19 cellular contexts compared by ENCODE assay signal in the genomic region with DNA sequence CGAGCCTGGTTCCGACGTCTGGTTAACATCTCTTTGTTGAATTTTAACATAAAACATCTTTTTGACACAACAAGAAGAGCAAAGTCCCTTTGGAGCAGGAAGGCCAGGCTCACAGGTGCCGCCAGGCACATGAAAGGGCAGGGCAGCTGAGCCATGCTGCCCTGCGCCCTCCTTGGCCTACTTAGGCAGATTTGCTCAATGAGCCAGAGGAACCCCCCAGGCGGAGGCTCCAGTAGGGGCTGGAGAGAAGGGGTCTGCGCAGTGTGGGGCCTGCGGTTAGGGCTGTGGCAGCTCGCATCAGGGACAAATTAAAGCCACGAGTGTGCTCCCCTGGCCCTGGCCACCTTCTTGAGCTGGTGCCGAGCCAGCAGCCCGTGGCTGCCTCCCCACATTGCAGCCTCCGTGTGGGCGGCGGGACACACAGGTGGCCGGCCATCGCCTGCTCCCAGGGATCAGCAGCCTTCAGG. TPM values are rescaled to one million over a fixed set of nuclear protein-coding genes. Genes with fewer than 3 reads are reported as not detected.
"Had no signal": no experiment of that assay in that cellular context is flagged by ENCODE, and none has a peak within 500 bp of the region (broad histone marks: within the 10 kb centered on the region; RNA-seq: fewer than 3 reads in every experiment).

No MANE protein-coding gene starts in this region.

- H3K9me3 Mint-ChIP-seq: activated CD4-positive, alpha-beta T cell treated with anti-CD3 and anti-CD28 coated beads, Interleukin-2, amount 10 ng/mL, durations not matched to agents 24 days and 14 days; activated T-cell treated with anti-CD3 and anti-CD28 coated beads, Interleukin-2, amount 50 U/mL, for 72 hours; natural killer cell; stimulated activated naive CD8-positive, alpha-beta T cell treated with anti-CD3 and anti-CD28 coated beads, Interleukin-15, amount 100 ng/mL, for 72 hours had no signal

- H3K27ac ChIP-seq: cardiac muscle cell, colonic mucosa, gastrocnemius medialis, suprapubic skin, transverse colon, vagina had no signal

- H3K9me3 ChIP-seq: colonic mucosa, gastrocnemius medialis, suprapubic skin, transverse colon, vagina had no signal

- H3K4me1 ChIP-seq: colonic mucosa, suprapubic skin, transverse colon, vagina had no signal

- DNase-seq: activated CD4-positive, alpha-beta T cell treated with anti-CD3 and anti-CD28 coated beads, Interleukin-2, amount 10 ng/mL, durations not matched to agents 24 days and 14 days; activated T-cell treated with anti-CD3 and anti-CD28 coated beads, Interleukin-2, amount 50 U/mL, for 72 hours; colonic mucosa; gastrocnemius medialis; head of caudate nucleus; mesendoderm; natural killer cell; nucleus accumbens; stimulated activated naive CD8-positive, alpha-beta T cell treated with anti-CD3 and anti-CD28 coated beads, Interleukin-15, amount 100 ng/mL, for 72 hours; T-helper 1 cell; T-helper 9 cell; transverse colon had no signal

- H3K36me3 ChIP-seq: cardiac muscle cell, colonic mucosa, gastrocnemius medialis, suprapubic skin, transverse colon, vagina had no signal

- H3K27ac Mint-ChIP-seq: activated CD4-positive, alpha-beta T cell treated with anti-CD3 and anti-CD28 coated beads, Interleukin-2, amount 10 ng/mL, durations not matched to agents 24 days and 14 days; activated naive CD8-positive, alpha-beta T cell; activated T-cell treated with anti-CD3 and anti-CD28 coated beads, Interleukin-2, amount 50 U/mL, for 72 hours; natural killer cell; stimulated activated naive CD8-positive, alpha-beta T cell treated with anti-CD3 and anti-CD28 coated beads, Interleukin-15, amount 100 ng/mL, for 72 hours had no signal

- H3K4me3 ChIP-seq: cardiac muscle cell, colonic mucosa, gastrocnemius medialis, suprapubic skin, transverse colon, vagina had no signal

- H3K4me1 Mint-ChIP-seq: activated CD4-positive, alpha-beta T cell treated with anti-CD3 and anti-CD28 coated beads, Interleukin-2, amount 10 ng/mL, durations not matched to agents 24 days and 14 days; natural killer cell; stimulated activated naive CD8-positive, alpha-beta T cell treated with anti-CD3 and anti-CD28 coated beads, Interleukin-15, amount 100 ng/mL, for 72 hours had no signal

- H3K27me3 Mint-ChIP-seq: activated CD4-positive, alpha-beta T cell treated with anti-CD3 and anti-CD28 coated beads, Interleukin-2, amount 10 ng/mL, durations not matched to agents 24 days and 14 days; activated naive CD8-positive, alpha-beta T cell; stimulated activated naive CD8-positive, alpha-beta T cell treated with anti-CD3 and anti-CD28 coated beads, Interleukin-15, amount 100 ng/mL, for 72 hours had no signal

- H3K4me3 Mint-ChIP-seq: activated CD4-positive, alpha-beta T cell treated with anti-CD3 and anti-CD28 coated beads, Interleukin-2, amount 10 ng/mL, durations not matched to agents 24 days and 14 days; activated naive CD8-positive, alpha-beta T cell; activated T-cell treated with anti-CD3 and anti-CD28 coated beads, Interleukin-2, amount 50 U/mL, for 72 hours; natural killer cell; stimulated activated naive CD8-positive, alpha-beta T cell treated with anti-CD3 and anti-CD28 coated beads, Interleukin-15, amount 100 ng/mL, for 72 hours had no signal

- H3K36me3 Mint-ChIP-seq: activated naive CD8-positive, alpha-beta T cell; natural killer cell had no signal

- H3K27me3 ChIP-seq: cardiac muscle cell, colonic mucosa, transverse colon, vagina had no signal

- ATAC-seq: gastrocnemius medialis; natural killer cell; stimulated activated naive CD8-positive, alpha-beta T cell treated with anti-CD3 and anti-CD28 coated beads, Interleukin-15, amount 100 ng/mL, for 72 hours had no signal

RNA-seq across cellular contexts. Expression of gene SLC22A12, which starts 9.9 kb away (rescaled TPM):
- total RNA-seq: activated CD4-positive, alpha-beta T cell treated with anti-CD3 and anti-CD28 coated beads, Interleukin-2, amount 10 ng/mL, durations not matched to agents 24 days and 14 days; activated T-cell treated with anti-CD3 and anti-CD28 coated beads, Interleukin-2, amount 50 U/mL, for 72 hours; cardiac muscle cell; colonic mucosa; gastrocnemius medialis; kidney epithelial cell; natural killer cell; skeletal muscle tissue; suprapubic skin; transverse colon; vagina had no signal
- polyA plus RNA-seq: cardiac muscle cell, esophagus had no signal

RNA-seq across cellular contexts. Expression of gene SLC22A11, which starts 25.3 kb away (rescaled TPM):
- total RNA-seq: activated CD4-positive, alpha-beta T cell treated with anti-CD3 and anti-CD28 coated beads, Interleukin-2, amount 10 ng/mL, durations not matched to agents 24 days and 14 days; activated T-cell treated with anti-CD3 and anti-CD28 coated beads, Interleukin-2, amount 50 U/mL, for 72 hours; cardiac muscle cell; colonic mucosa; gastrocnemius medialis; kidney epithelial cell; natural killer cell; skeletal muscle tissue; suprapubic skin; transverse colon had no signal
- polyA plus RNA-seq: esophagus had no signal
